Comparison of ENCODE assay signal across 11 cellular contexts in the genomic region with DNA sequence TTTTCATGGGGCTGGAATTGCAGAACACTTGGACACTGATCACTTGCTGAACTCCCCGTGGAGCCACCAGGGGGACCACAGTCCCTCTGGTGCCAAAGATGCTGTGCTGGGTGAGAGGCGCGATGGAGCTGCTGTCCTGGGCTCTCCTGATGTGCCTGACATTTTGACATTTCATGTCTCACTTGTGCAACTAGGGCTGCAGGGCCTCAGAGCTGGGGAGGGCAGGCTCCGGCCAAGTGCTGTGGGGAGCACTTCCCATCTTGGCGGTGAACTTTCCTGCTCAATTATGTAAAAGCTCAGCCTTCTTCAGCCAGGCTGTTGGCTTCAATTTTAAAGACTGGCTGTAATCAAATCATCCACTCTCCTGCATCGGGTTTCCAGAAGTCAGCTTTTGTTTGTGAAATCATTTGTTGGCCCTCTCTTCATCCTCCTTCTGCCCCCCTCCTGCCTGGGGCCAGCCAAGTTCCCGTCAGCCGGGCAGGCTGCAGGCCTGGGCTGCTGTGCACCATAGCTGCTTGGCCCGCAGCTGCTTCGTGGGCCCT. TPM values are rescaled to one million over a fixed set of nuclear protein-coding genes. Genes with fewer than 3 reads are reported as not detected.
DNase-seq lines count a peak whose midpoint lies in the region; ATAC-seq, FAIRE-seq and TF ChIP-seq lines count a peak whose summit lies in the region.
"Had no signal": no experiment of that assay in that cellular context is flagged by ENCODE, and none has a peak within 500 bp of the region (broad histone marks: within the 10 kb centered on the region; RNA-seq: fewer than 3 reads in every experiment).

No MANE protein-coding gene starts in this region.

- H3K36me3 Mint-ChIP-seq in neural progenitor cell = no peaks in the 10 kb centered on the region
- H3K36me3 Mint-ChIP-seq in stimulated activated memory B cell treated with anti-CD40 and anti-IgM and Interleukin-4, amounts not matched to agents 10 μg/mL and 1 μg/mL and 100 μg/mL, for 72 hours = peaks cover 64% of the 10 kb centered on the region

- TF ChIP-seq CTCF in epithelial cell of esophagus (IDR thresholded peaks at IDR 0.05; ENCODE audit: insufficient read depth, low read depth, low read length, missing control alignments) (peak; percentile 12), neural progenitor cell (IDR thresholded peaks at IDR 0.05) (peak; percentile 56)

- peaks cover 5% of the 10 kb centered on the region for H3K27me3 Mint-ChIP-seq in neural progenitor cell (ENCODE audit: insufficient read depth, low read depth)
- no peaks in the 10 kb centered on the region for H3K27me3 Mint-ChIP-seq in stimulated activated memory B cell treated with anti-CD40 and anti-IgM and Interleukin-4, amounts not matched to agents 10 μg/mL and 1 μg/mL and 100 μg/mL, for 72 hours

- H3K9me3 ChIP-seq in MG63 (no peaks in the 10 kb centered on the region), neural progenitor cell (ENCODE audit: low read depth) (no peaks in the 10 kb centered on the region)
- H3K9me3 ChIP-seq: adrenal gland, prostate gland had no signal

- no peak overlapping the region for H3K9ac ChIP-seq in neural progenitor cell

- H3K4me1 ChIP-seq in neural progenitor cell = peaks cover 10% of the 10 kb centered on the region
- H3K4me1 ChIP-seq: adrenal gland, prostate gland had no signal

- H3K27me3 ChIP-seq in MG63 (no peaks in the 10 kb centered on the region), neural progenitor cell (no peaks in the 10 kb centered on the region)
- H3K27me3 ChIP-seq: adrenal gland had no signal

- peak; percentile 31 for DNase-seq in DMS 273 treated with DMSO at 0.1 percent for 48 hours (lab: John Stamatoyannopoulos, UW)
- DNase-seq in MG63 = peak; percentile 30
- no peak for DNase-seq in epithelial cell of esophagus (ENCODE audit: low read depth)
- DNase-seq in neural progenitor cell (ENCODE audit: low spot score) = peak; percentile 50
- no peak for DNase-seq in GM12892 (ENCODE audit: insufficient read length)
- no peak for DNase-seq in cerebellar cortex (ENCODE audit: low spot score)
- DNase-seq: adrenal gland had no signal

- no peaks in the 10 kb centered on the region for H3K36me3 ChIP-seq in MG63
- no peaks in the 10 kb centered on the region for H3K36me3 ChIP-seq in neural progenitor cell
- H3K36me3 ChIP-seq: adrenal gland, prostate gland had no signal

- H3K4me3 ChIP-seq in MG63 (no peak overlapping the region), epithelial cell of esophagus (ENCODE audit: low read length) (no peak overlapping the region), neural progenitor cell (no peak overlapping the region)
- H3K4me3 ChIP-seq: adrenal gland, prostate gland had no signal

- no peak for ATAC-seq in GM21390 (IDR thresholded peaks at IDR 0.05; ENCODE audit: unreplicated experiment)
- ATAC-seq in stimulated activated memory B cell treated with anti-CD40 and anti-IgM and Interleukin-4, amounts not matched to agents 10 μg/mL and 1 μg/mL and 100 μg/mL, for 72 hours = no peak

- H4K20me1 ChIP-seq in neural progenitor cell (ENCODE audit: low read depth) = no peaks in the 10 kb centered on the region

- no peak overlapping the region for H3K4me3 Mint-ChIP-seq in neural progenitor cell
- no peak overlapping the region for H3K4me3 Mint-ChIP-seq in stimulated activated memory B cell treated with anti-CD40 and anti-IgM and Interleukin-4, amounts not matched to agents 10 μg/mL and 1 μg/mL and 100 μg/mL, for 72 hours

- no peaks in the 10 kb centered on the region for H3F3A ChIP-seq in neural progenitor cell (ENCODE audit: low read depth)

- peaks cover 32% of the 10 kb centered on the region for H3K4me1 Mint-ChIP-seq in neural progenitor cell
- H3K4me1 Mint-ChIP-seq in stimulated activated memory B cell treated with anti-CD40 and anti-IgM and Interleukin-4, amounts not matched to agents 10 μg/mL and 1 μg/mL and 100 μg/mL, for 72 hours = no peaks in the 10 kb centered on the region

- no peak for TF ChIP-seq POLR2A in GM12892 (IDR thresholded peaks at IDR 0.05; ENCODE audit: low read depth, low read length)

- no peak overlapping the region for H3K27ac ChIP-seq in neural progenitor cell
- H3K27ac ChIP-seq: adrenal gland, prostate gland had no signal

- H2AFZ ChIP-seq in neural progenitor cell (replicated peaks) = no peak overlapping the region

- no peak overlapping the region for H3K4me2 ChIP-seq in neural progenitor cell

- H3K79me2 ChIP-seq in neural progenitor cell (ENCODE audit: low read depth) = no peaks in the 10 kb centered on the region

- FAIRE-seq in GM12892 (lab: Jason Lieb, UNC) = no peak
- FAIRE-seq: TTC549 had no signal

- no peaks in the 10 kb centered on the region for H3K9me3 Mint-ChIP-seq in neural progenitor cell
- H3K9me3 Mint-ChIP-seq in stimulated activated memory B cell treated with anti-CD40 and anti-IgM and Interleukin-4, amounts not matched to agents 10 μg/mL and 1 μg/mL and 100 μg/mL, for 72 hours = no peaks in the 10 kb centered on the region

- no peak overlapping the region for H3K27ac Mint-ChIP-seq in neural progenitor cell
- H3K27ac Mint-ChIP-seq in stimulated activated memory B cell treated with anti-CD40 and anti-IgM and Interleukin-4, amounts not matched to agents 10 μg/mL and 1 μg/mL and 100 μg/mL, for 72 hours = no peak overlapping the region

RNA-seq across cellular contexts. Expression of a gene that starts 36.8 kb away (rescaled TPM):
- total RNA-seq in MG63 (2014; rRNA removed; shearing (Covaris generic); ENCODE audit: low replicate concordance) = 0.47 and 6.2 TPM in 2 replicates
- 2.2 and 8.5 TPM in 2 replicates for total RNA-seq in neural progenitor cell (ENCODE audit: low replicate concordance)
- polyA plus RNA-seq in GM12892 (2012; ENCODE audit: missing spikeins) = 50.2 TPM

Comparison
In these comparisons a context has a peak if more than half of its experiments do, and no peak if none do; other contexts are left out.
1. DNase-seq: peak in DMS 273 treated with DMSO at 0.1 percent for 48 hours (single experiment), MG63 (single experiment) and neural progenitor cell (single experiment); none in epithelial cell of esophagus (single experiment), GM12892 (single experiment) and cerebellar cortex (single experiment).